ENCODE assay signal across 8 cellular contexts in genomic region chr1:241531195-241532172, GRCh38. TPM values are rescaled to one million over a fixed set of nuclear protein-coding genes. Genes with fewer than 3 reads are reported as not detected.
DNase-seq lines count a peak whose midpoint lies in the region; ATAC-seq and TF ChIP-seq lines count a peak whose summit lies in the region.

No MANE protein-coding gene starts in this region.

- ATAC-seq in HG03521 (IDR thresholded peaks at IDR 0.05; ENCODE audit: unreplicated experiment), result peak; percentile 63

- no peaks in the 10 kb centered on the region for H3K36me3 ChIP-seq in prostate gland

- no peaks in the 10 kb centered on the region for H3K9me3 Mint-ChIP-seq in activated T-helper 1 cell treated with anti-CD3 and anti-CD28 coated beads, Interleukin-12 subunit alpha, Interleukin-12 subunit beta, Interleukin-2, Interleukin-4 antibody, amounts not matched to agents 30 ng/mL and 10 ng/mL and 1 ng/mL, durations not matched to agents 14 hours and 24 hours and 36 hours

- H3K36me3 Mint-ChIP-seq in activated T-helper 1 cell treated with anti-CD3 and anti-CD28 coated beads, Interleukin-12 subunit alpha, Interleukin-12 subunit beta, Interleukin-2, Interleukin-4 antibody, amounts not matched to agents 30 ng/mL and 10 ng/mL and 1 ng/mL, durations not matched to agents 14 hours and 24 hours and 36 hours (ENCODE audit: low read depth), result no peaks in the 10 kb centered on the region

- peaks cover 8% of the 10 kb centered on the region for H3K27me3 Mint-ChIP-seq in activated T-helper 1 cell treated with anti-CD3 and anti-CD28 coated beads, Interleukin-12 subunit alpha, Interleukin-12 subunit beta, Interleukin-2, Interleukin-4 antibody, amounts not matched to agents 30 ng/mL and 10 ng/mL and 1 ng/mL, durations not matched to agents 14 hours and 24 hours and 36 hours (ENCODE audit: insufficient read depth)

- peak overlapping the region; percentile 20 to 29 for H3K4me3 ChIP-seq in prostate gland

- no peak for TF ChIP-seq CTCF in GM20000 (IDR thresholded peaks at IDR 0.05; ENCODE audit: extremely low read depth, missing control alignments)
- peak; percentile 26 to 76 (median 62) for TF ChIP-seq CTCF in prostate gland (IDR thresholded peaks at IDR 0.05)

- DNase-seq in DMS79 treated with DMSO at 0.1 percent for 48 hours (lab: John Stamatoyannopoulos, UW) (peak; percentile 83), GM20000 (ENCODE audit: low spot score) (peak; percentile 27), NCI-H446 (lab: John Stamatoyannopoulos, UW) (peak; percentile 23 to 60), globus pallidus (ENCODE audit: low spot score) (peak; percentile 63), prostate gland (ENCODE audit: low spot score) (no peak), nucleus accumbens (lab: John Stamatoyannopoulos, UW) (no peak)
- DNase-seq in activated T-helper 1 cell treated with anti-CD3 and anti-CD28 coated beads, Interleukin-12 subunit alpha, Interleukin-12 subunit beta, Interleukin-2, Interleukin-4 antibody, amounts not matched to agents 30 ng/mL and 10 ng/mL and 1 ng/mL, durations not matched to agents 14 hours and 24 hours and 36 hours (ENCODE audit: low spot score), result no peak

- H3K27me3 ChIP-seq in prostate gland (replicated peaks; ENCODE audit: insufficient read depth), result no peaks in the 10 kb centered on the region

- TF ChIP-seq POLR2A in prostate gland (IDR thresholded peaks at IDR 0.05), result no peak

- H3K9me3 ChIP-seq in prostate gland, result no peaks in the 10 kb centered on the region

- H3K27ac ChIP-seq in prostate gland, result no peak overlapping the region

- intact Hi-C loops in activated T-helper 1 cell treated with anti-CD3 and anti-CD28 coated beads, Interleukin-12 subunit alpha, Interleukin-12 subunit beta, Interleukin-2, Interleukin-4 antibody, amounts not matched to agents 30 ng/mL and 10 ng/mL and 1 ng/mL, durations not matched to agents 14 hours and 24 hours and 36 hours (cut with micrococcal nuclease), result loop anchor here (1.0 to 5.0 kb wide), 11 partner anchors 12 to 486 kb away; partner anchors contain the start of genes CHML, FH and OPN3
- intact Hi-C loops in prostate gland (cut with DNase I), result no loop called here

- peak overlapping the region; percentile 95 for H3K4me3 Mint-ChIP-seq in activated T-helper 1 cell treated with anti-CD3 and anti-CD28 coated beads, Interleukin-12 subunit alpha, Interleukin-12 subunit beta, Interleukin-2, Interleukin-4 antibody, amounts not matched to agents 30 ng/mL and 10 ng/mL and 1 ng/mL, durations not matched to agents 14 hours and 24 hours and 36 hours

- peak overlapping the region; percentile 89 for H3K27ac Mint-ChIP-seq in activated T-helper 1 cell treated with anti-CD3 and anti-CD28 coated beads, Interleukin-12 subunit alpha, Interleukin-12 subunit beta, Interleukin-2, Interleukin-4 antibody, amounts not matched to agents 30 ng/mL and 10 ng/mL and 1 ng/mL, durations not matched to agents 14 hours and 24 hours and 36 hours

- H3K4me1 ChIP-seq in prostate gland (replicated peaks), result no peaks in the 10 kb centered on the region

- WGBS in prostate gland, result 18% methylated on average over 11 of the region's 11 CpGs

- peaks cover 16% of the 10 kb centered on the region for H3K4me1 Mint-ChIP-seq in activated T-helper 1 cell treated with anti-CD3 and anti-CD28 coated beads, Interleukin-12 subunit alpha, Interleukin-12 subunit beta, Interleukin-2, Interleukin-4 antibody, amounts not matched to agents 30 ng/mL and 10 ng/mL and 1 ng/mL, durations not matched to agents 14 hours and 24 hours and 36 hours (ENCODE audit: low read depth)

RNA-seq across cellular contexts. Expression of gene KMO, which starts 0.7 kb away (rescaled TPM):
- total RNA-seq in activated T-helper 1 cell treated with anti-CD3 and anti-CD28 coated beads, Interleukin-12 subunit alpha, Interleukin-12 subunit beta, Interleukin-2, Interleukin-4 antibody, amounts not matched to agents 30 ng/mL and 10 ng/mL and 1 ng/mL, durations not matched to agents 14 hours and 24 hours and 36 hours, result not detected in 2 replicates
- under 1 TPM; 0.17 to 0.73 TPM for total RNA-seq in prostate gland

RNA-seq across cellular contexts. Expression of gene FH, which starts 11.9 kb away (rescaled TPM):
- 94.5 and 101 TPM in 2 replicates for total RNA-seq in activated T-helper 1 cell treated with anti-CD3 and anti-CD28 coated beads, Interleukin-12 subunit alpha, Interleukin-12 subunit beta, Interleukin-2, Interleukin-4 antibody, amounts not matched to agents 30 ng/mL and 10 ng/mL and 1 ng/mL, durations not matched to agents 14 hours and 24 hours and 36 hours
- total RNA-seq in prostate gland, result 10 to 100 TPM; 43.8 to 45.4 TPM

Comparison
In these comparisons a context has a peak if more than half of its experiments do, and no peak if none do; other contexts are left out.
1. DNase-seq: peak in DMS79 treated with DMSO at 0.1 percent for 48 hours (single experiment), GM20000 (single experiment), NCI-H446 (2 of 2) and globus pallidus (single experiment); none in activated T-helper 1 cell treated with anti-CD3 and anti-CD28 coated beads, Interleukin-12 subunit alpha, Interleukin-12 subunit beta, Interleukin-2, Interleukin-4 antibody, amounts not matched to agents 30 ng/mL and 10 ng/mL and 1 ng/mL, durations not matched to agents 14 hours and 24 hours and 36 hours (single experiment), prostate gland (single experiment) and nucleus accumbens (0 of 56).